ENCODE assay signal across 31 cellular contexts in the genomic region with DNA sequence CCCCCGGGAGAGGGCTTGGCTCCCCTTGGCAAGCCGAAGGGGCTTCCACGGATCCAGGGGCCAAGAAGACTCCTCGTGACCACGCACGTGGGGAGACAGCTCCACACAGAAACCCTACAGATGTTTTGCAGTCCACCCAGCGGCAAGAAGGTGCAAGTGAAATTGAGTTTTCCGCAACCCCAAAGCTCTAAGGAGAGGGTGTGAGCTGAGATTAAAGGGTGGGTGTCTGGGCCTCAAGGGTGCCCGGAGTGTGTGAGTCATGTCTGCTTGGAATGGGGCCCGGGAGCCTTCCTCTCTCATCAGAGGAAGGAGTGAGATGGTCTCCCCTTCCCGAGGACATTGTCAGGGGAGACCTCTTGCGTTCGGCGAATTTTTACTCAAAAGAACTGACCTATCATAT.
"Had no signal": no experiment of that assay in that cellular context is flagged by ENCODE, and none has a peak within 500 bp of the region (broad histone marks: within the 10 kb centered on the region; RNA-seq: fewer than 3 reads in every experiment).

No MANE protein-coding gene starts in this region.

- H3K4me2 ChIP-seq: smooth muscle cell had no signal

- H3K36me3 ChIP-seq: heart left ventricle, sigmoid colon, thyroid gland, upper lobe of right lung had no signal

- H2AFZ ChIP-seq: parathyroid adenoma had no signal

- H3K9ac ChIP-seq: parathyroid adenoma had no signal

- H3K4me1 ChIP-seq: heart left ventricle, parathyroid adenoma, psoas muscle, sigmoid colon, thyroid gland, upper lobe of right lung had no signal

- DNase-seq: activated CD4-positive, alpha-beta memory T cell treated with anti-CD3 and anti-CD28 coated beads for 36 hours; activated CD4-positive, alpha-beta T cell treated with anti-CD3 and anti-CD28 coated beads for 4 hours; activated CD8-positive, alpha-beta memory T cell treated with anti-CD3 and anti-CD28 coated beads, Interleukin-2, amount 50 U/mL, for 48 hours; activated gamma-delta T cell; activated naive CD4-positive, alpha-beta T cell treated with anti-CD3 and anti-CD28 coated beads, Interleukin-2, amount 10 ng/mL, durations not matched to agents 7 days and 5 days; activated T-cell treated with anti-CD3 and anti-CD28 coated beads, Interleukin-2, amount 50 U/mL, for 24 hours; amniotic stem cell; central memory CD4-positive, alpha-beta T cell; dermis blood vessel endothelial cell; effector CD8-positive, alpha-beta T cell; heart left ventricle; immature natural killer cell; kidney; left colon; mammary epithelial cell; naive B cell; nephron progenitor cell; psoas muscle; sigmoid colon; stimulated activated CD4-positive, alpha-beta T cell treated with anti-CD3 and anti-CD28 coated beads, Interleukin-1b, Interleukin-23, amount 100 ng/mL, for 48 hours; stimulated activated CD4-positive, alpha-beta T cell treated with anti-CD3 and anti-CD28 coated beads, Interleukin-4, amount 100 ng/mL, for 4 hours; stimulated activated CD8-positive, alpha-beta memory T cell treated with anti-CD3 and anti-CD28 coated beads, Interleukin-4, amount 100 ng/mL, for 48 hours; stimulated activated naive CD8-positive, alpha-beta T cell treated with anti-CD3 and anti-CD28 coated beads, Interleukin-15, amount 100 ng/mL, for 72 hours; substantia nigra; T-helper 9 cell; thyroid gland; upper lobe of right lung had no signal

- H3K27ac ChIP-seq: heart left ventricle, parathyroid adenoma, psoas muscle, sigmoid colon, thyroid gland, upper lobe of right lung, VCaP had no signal

- H3K27me3 ChIP-seq: thyroid gland had no signal

- H3K4me3 ChIP-seq: heart left ventricle, psoas muscle, sigmoid colon, smooth muscle cell, thyroid gland, upper lobe of right lung had no signal

- H3K9me3 ChIP-seq: heart left ventricle, psoas muscle, sigmoid colon, thyroid gland, upper lobe of right lung had no signal

- ATAC-seq: heart left ventricle; left colon; psoas muscle; stimulated activated memory B cell treated with anti-CD40 and anti-IgM and Interleukin-4, amounts not matched to agents 10 μg/mL and 1 μg/mL and 100 μg/mL, for 72 hours; stimulated activated naive CD8-positive, alpha-beta T cell treated with anti-CD3 and anti-CD28 coated beads, Interleukin-15, amount 100 ng/mL, for 72 hours; upper lobe of right lung had no signal
